Comparison of ENCODE assay signal across 10 cellular contexts in the genomic region with DNA sequence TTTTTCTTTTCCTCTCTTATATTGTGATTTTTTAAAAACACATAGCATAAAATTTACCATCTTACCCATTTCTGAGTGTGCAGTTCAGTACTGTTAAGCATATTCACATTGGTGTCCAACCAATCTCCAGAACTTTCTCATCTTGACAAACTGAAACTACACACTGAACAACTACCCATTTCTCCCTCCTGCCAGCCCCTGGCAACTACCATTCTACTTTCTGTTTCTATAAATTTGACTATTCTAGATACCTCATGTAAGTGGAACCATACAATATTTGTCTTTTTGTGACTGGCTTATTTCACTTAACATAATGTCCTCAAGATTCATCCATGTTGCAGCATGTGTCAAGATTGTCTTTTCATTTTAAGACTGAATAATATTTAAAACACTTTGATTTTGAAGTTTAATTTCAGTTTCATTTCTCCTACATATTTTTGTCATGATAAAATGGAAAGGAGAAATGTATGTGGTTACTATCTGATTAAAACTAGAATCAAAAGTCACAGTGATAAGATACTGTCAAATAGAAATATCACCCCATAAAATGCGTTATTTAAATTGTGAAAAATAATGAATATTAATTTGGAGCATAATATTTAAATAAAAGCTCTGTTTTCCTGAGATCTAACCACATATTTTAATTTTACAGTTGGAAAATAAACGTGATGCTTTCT.
DNase-seq lines count a peak whose midpoint lies in the region; ATAC-seq, FAIRE-seq and TF ChIP-seq lines count a peak whose summit lies in the region.
"Had no signal": no experiment of that assay in that cellular context is flagged by ENCODE, and none has a peak within 500 bp of the region (broad histone marks: within the 10 kb centered on the region; RNA-seq: fewer than 3 reads in every experiment).

No MANE protein-coding gene starts in this region.

- no peak overlapping the region for H3K4me3 ChIP-seq in pancreas

- H3K27ac Mint-ChIP-seq in activated CD4-positive, alpha-beta T cell treated with anti-CD3 and anti-CD28 coated beads, Interleukin-2, amount 10 ng/mL, durations not matched to agents 7 days and 5 days, result peak overlapping the region; percentile 87
- H3K27ac Mint-ChIP-seq in T-cell, result peak overlapping the region; percentile 44 to 77

- 85 to 92% methylated on average over 2 of the region's 2 CpGs for WGBS in pancreas, 2 donors

- TF ChIP-seq CTCF in pancreas (IDR thresholded peaks at IDR 0.05), result no peak

- CTCF ChIA-PET in activated CD4-positive, alpha-beta T cell treated with anti-CD3 and anti-CD28 coated beads, Interleukin-2, amount 10 ng/mL, durations not matched to agents 7 days and 5 days (lab: Charles Lee), result no interaction called here
- CTCF ChIA-PET in T-cell (lab: Charles Lee), result interaction anchor here in 1 of 2 donors (1.2 kb wide), 1 partner anchor 10 kb away, joined by 3 read pairs; no protein-coding TSS in a partner anchor

- peaks cover 2% of the 10 kb centered on the region for H3K9me3 Mint-ChIP-seq in activated CD4-positive, alpha-beta T cell treated with anti-CD3 and anti-CD28 coated beads, Interleukin-2, amount 10 ng/mL, durations not matched to agents 7 days and 5 days
- no peaks in the 10 kb centered on the region for H3K9me3 Mint-ChIP-seq in T-cell

- H3K36me3 ChIP-seq in pancreas, result peaks cover 0 to 23% (median 8%) of the 10 kb centered on the region in 3 donors

- POLR2A ChIA-PET in activated CD4-positive, alpha-beta T cell treated with anti-CD3 and anti-CD28 coated beads, Interleukin-2, amount 10 ng/mL, durations not matched to agents 7 days and 5 days (lab: Charles Lee), result no interaction called here
- POLR2A ChIA-PET in T-cell (lab: Charles Lee), result interaction anchor here (0.6 to 0.7 kb wide), 3 partner anchors 157 to 686 kb away, joined by 3 read pairs; no protein-coding TSS in a partner anchor

- intact Hi-C loops in pancreas (cut with DNase I), result no loop called here

- peaks cover 38% of the 10 kb centered on the region for H3K4me1 Mint-ChIP-seq in activated CD4-positive, alpha-beta T cell treated with anti-CD3 and anti-CD28 coated beads, Interleukin-2, amount 10 ng/mL, durations not matched to agents 7 days and 5 days
- H3K4me1 Mint-ChIP-seq in T-cell, result peaks cover 40 to 53% (median 43%) of the 10 kb centered on the region in 3 donors

- peak; percentile 22 for DNase-seq in activated CD4-positive, alpha-beta T cell treated with anti-CD3 and anti-CD28 coated beads, Interleukin-2, amount 10 ng/mL, durations not matched to agents 7 days and 5 days
- no peak for DNase-seq in activated CD4-positive, alpha-beta T cell treated with anti-CD3 and anti-CD28 coated beads, Interleukin-2, amount 50 U/mL, for 4 hours
- no peak for DNase-seq in T-cell
- no peak for DNase-seq in pancreas
- DNase-seq in hepatic stellate cell (ENCODE audit: low spot score), result no peak
- DNase-seq in AG20443 (ENCODE audit: low spot score), result no peak
- DNase-seq in NCI-H1694 treated with DMSO at 0.1 percent for 48 hours (lab: John Stamatoyannopoulos, UW), result no peak
- DNase-seq: hypothalamus, SW 1271 had no signal

- peak; percentile 71 for ATAC-seq in HG02798 (IDR thresholded peaks at IDR 0.05; ENCODE audit: poor library complexity, unreplicated experiment)
- ATAC-seq in T-cell (replicated peaks in 1 of 4), result no peak
- no peak for ATAC-seq in pancreas

- peaks cover 35% of the 10 kb centered on the region for H3K36me3 Mint-ChIP-seq in activated CD4-positive, alpha-beta T cell treated with anti-CD3 and anti-CD28 coated beads, Interleukin-2, amount 10 ng/mL, durations not matched to agents 7 days and 5 days (ENCODE audit: low read depth)
- peaks cover 22% of the 10 kb centered on the region for H3K36me3 Mint-ChIP-seq in T-cell

- H3K4me3 Mint-ChIP-seq in activated CD4-positive, alpha-beta T cell treated with anti-CD3 and anti-CD28 coated beads, Interleukin-2, amount 10 ng/mL, durations not matched to agents 7 days and 5 days, result peak overlapping the region; percentile 51
- peak overlapping the region in 2 of 3 donors; percentile 26 to 44 for H3K4me3 Mint-ChIP-seq in T-cell

- no peaks in the 10 kb centered on the region for H3K27me3 ChIP-seq in pancreas

- no peaks in the 10 kb centered on the region for H3K4me1 ChIP-seq in pancreas

- no peaks in the 10 kb centered on the region for H3K27me3 Mint-ChIP-seq in activated CD4-positive, alpha-beta T cell treated with anti-CD3 and anti-CD28 coated beads, Interleukin-2, amount 10 ng/mL, durations not matched to agents 7 days and 5 days
- H3K27me3 Mint-ChIP-seq in T-cell, result no peaks in the 10 kb centered on the region

- FAIRE-seq in pancreas (lab: Jason Lieb, UNC), result peak; percentile 92

- no peaks in the 10 kb centered on the region for H3K9me3 ChIP-seq in pancreas

- no peak overlapping the region for H3K27ac ChIP-seq in pancreas
